In the genomic region with DNA sequence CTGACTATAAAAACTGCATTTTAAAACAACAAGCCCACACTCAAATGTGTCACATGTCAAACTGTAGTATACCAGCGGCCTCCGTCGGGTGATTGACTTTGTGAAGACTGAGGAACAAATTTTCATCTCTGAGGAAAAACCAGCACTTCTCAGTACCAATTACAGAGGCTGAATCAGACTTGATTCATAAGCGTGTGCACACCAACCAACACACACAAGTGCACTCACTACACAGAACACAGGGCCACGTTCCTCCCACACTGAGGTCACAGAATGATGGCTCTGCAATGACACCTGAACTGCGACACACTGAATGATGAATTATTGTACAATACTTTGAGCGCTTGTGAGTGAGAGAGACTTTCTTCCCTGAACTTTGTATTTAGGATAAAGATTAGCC, we compare ENCODE assay signal across 9 cellular contexts. TPM values are rescaled to one million over a fixed set of nuclear protein-coding genes. Genes with fewer than 3 reads are reported as not detected.
DNase-seq lines count a peak whose midpoint lies in the region; ATAC-seq, FAIRE-seq and TF ChIP-seq lines count a peak whose summit lies in the region.
"Had no signal": no experiment of that assay in that cellular context is flagged by ENCODE, and none has a peak within 500 bp of the region (broad histone marks: within the 10 kb centered on the region; RNA-seq: fewer than 3 reads in every experiment).

No MANE protein-coding gene starts in this region.

- peaks cover 4 to 13% of the 10 kb centered on the region in 2 experiments; a peak in 2 of 3 replicates for H3K36me3 ChIP-seq in HEK293 (ENCODE audit: control insufficient read depth in 2 of 2, insufficient read depth in 1 of 2, low read length in 2 of 2)
- no peaks in the 10 kb centered on the region for H3K36me3 ChIP-seq in small intestine (ENCODE audit: control insufficient read depth in 2 of 2, insufficient read depth in 2 of 2, low read length in 2 of 2)

- H3K27ac ChIP-seq in HEK293 (ENCODE audit: extremely low read depth, low read depth, low read length) (no peak overlapping the region; the same call in 1 of the 2 replicates), small intestine (ENCODE audit: low read depth in 1 of 2, low read length in 1 of 2) (no peak overlapping the region)

- TF ChIP-seq CTCF in HEK293 (tag by site-specific recombination; IDR thresholded peaks at IDR 0.05) (no peak), foreskin fibroblast (IDR thresholded peaks at IDR 0.05; ENCODE audit: low read depth, low read length) (no peak)

- FAIRE-seq in small intestine (lab: Jason Lieb, UNC): no peak
- FAIRE-seq: TTC549 had no signal

- H3K9me3 ChIP-seq in HEK293 (ENCODE audit: control insufficient read depth, insufficient read depth, low read depth, low read length) (no peaks in the 10 kb centered on the region), small intestine (ENCODE audit: control insufficient read depth, low read depth) (no peaks in the 10 kb centered on the region)

- DNase-seq in activated CD8-positive, alpha-beta memory T cell treated with anti-CD3 and anti-CD28 coated beads for 24 hours: peak; percentile 57
- DNase-seq in foreskin fibroblast (peak; percentile 76 to 82), small intestine (no peak), NAMALWA (ENCODE audit: low spot score) (no peak)
- DNase-seq in stimulated activated CD4-positive, alpha-beta T cell treated with anti-CD3 and anti-CD28 coated beads, TNF-alpha, amount 100 ng/mL, for 4 hours (ENCODE audit: low read depth in 3 of 3): peak in 2 of 3 experiments; percentile 20 to 38

- H3K27me3 ChIP-seq in small intestine (ENCODE audit: control insufficient read depth in 2 of 2, insufficient read depth in 2 of 2, low read length in 2 of 2): no peaks in the 10 kb centered on the region

- 74 to 90% (median 80%) methylated on average over 7 of the region's 7 CpGs for WGBS in small intestine, 3 donors

- H3K4me1 ChIP-seq in HEK293 (ENCODE audit: control insufficient read depth, insufficient read depth, low read length) (peaks cover 23% of the 10 kb centered on the region), small intestine (ENCODE audit: control insufficient read depth in 2 of 2, insufficient read depth in 1 of 2, low read depth in 1 of 2, low read length in 1 of 2) (peaks cover 10 to 18% of the 10 kb centered on the region in 2 donors)

- ATAC-seq in HG02981 (IDR thresholded peaks at IDR 0.05; ENCODE audit: unreplicated experiment) (no peak), GM19395 (IDR thresholded peaks at IDR 0.05; ENCODE audit: unreplicated experiment) (no peak)

- POLR2A ChIA-PET in HEK293 (lab: Yijun Ruan, JAX): no interaction called here

- no peak overlapping the region for H3K4me3 ChIP-seq in HEK293 (ENCODE audit: low read depth, low read length)
- no peak overlapping the region for H3K4me3 ChIP-seq in foreskin fibroblast (ENCODE audit: low read depth in 1 of 2, low read length in 2 of 2)
- no peak overlapping the region for H3K4me3 ChIP-seq in small intestine (ENCODE audit: low read depth in 1 of 2, low read length in 2 of 2)

- CTCF ChIA-PET in HEK293 (lab: Yijun Ruan, JAX): interaction anchor here (0.6 kb wide), 1 partner anchor 7 kb away, joined by 4 read pairs; no protein-coding TSS in a partner anchor

TF ChIP-seq in HEK293, 187 proteins besides CTCF, POLR2A, EP300 and RAD21:
- TF ChIP-seq ZBTB20 (tag by site-specific recombination; IDR thresholded peaks at IDR 0.05) (0 out of 2 replicates have a peak, but pooled peaks have one; percentile 32), ZFP37 (tag by site-specific recombination; IDR thresholded peaks at IDR 0.05) (no peak), SP7 (tag by site-specific recombination; IDR thresholded peaks at IDR 0.05) (0 out of 2 replicates have a peak, but pooled peaks have one; percentile 33), ZNF184 (tag by site-specific recombination; IDR thresholded peaks at IDR 0.05) (no peak), BCL11A (tag by site-specific recombination; IDR thresholded peaks at IDR 0.05; ENCODE audit: low read depth) (no peak), TSHZ1 (tag by site-specific recombination; IDR thresholded peaks at IDR 0.05; ENCODE audit: borderline replicate concordance) (peak; percentile 30; the same call in 1 of the 2 replicates)

RNA-seq across cellular contexts. Expression of gene XPO6, which starts 29.6 kb away (rescaled TPM):
- polyA plus RNA-seq in small intestine: 10 to 100 TPM; 52.3 to 78.1 (median 61.0) TPM

Comparison
In these comparisons a context has a peak if more than half of its experiments do, and no peak if none do; other contexts are left out.
1. DNase-seq: peak in activated CD8-positive, alpha-beta memory T cell treated with anti-CD3 and anti-CD28 coated beads for 24 hours (single experiment), foreskin fibroblast (2 of 2) and stimulated activated CD4-positive, alpha-beta T cell treated with anti-CD3 and anti-CD28 coated beads, TNF-alpha, amount 100 ng/mL, for 4 hours (2 of 3); none in small intestine (single experiment) and NAMALWA (single experiment).